ENCODE assay signal across 23 cellular contexts in genomic region chr10:118687472-118687871, GRCh38.
DNase-seq lines count a peak whose midpoint lies in the region; ATAC-seq, FAIRE-seq and TF ChIP-seq lines count a peak whose summit lies in the region.
"Had no signal": no experiment of that assay in that cellular context is flagged by ENCODE, and none has a peak within 500 bp of the region (broad histone marks: within the 10 kb centered on the region; RNA-seq: fewer than 3 reads in every experiment).

No MANE protein-coding gene starts in this region.

- H3K9me3 Mint-ChIP-seq in CD8-positive, alpha-beta T cell = no peaks in the 10 kb centered on the region
- H3K9me3 Mint-ChIP-seq in memory B cell = no peaks in the 10 kb centered on the region
- H3K9me3 Mint-ChIP-seq: T-cell had no signal

- no peak overlapping the region for H3K9ac ChIP-seq in mesenchymal stem cell (ENCODE audit: low read length)

- intact Hi-C loops in CD8-positive, alpha-beta T cell (cut with DNase I, micrococcal nuclease) = no loop called here

- H3K27ac Mint-ChIP-seq in CD8-positive, alpha-beta T cell = peak overlapping the region; percentile 8
- peak overlapping the region; percentile 2 for H3K27ac Mint-ChIP-seq in memory B cell

- no peak overlapping the region for H2BK120ac ChIP-seq in mesenchymal stem cell (ENCODE audit: low read depth, low read length)

- no peak overlapping the region for H3K4me3 Mint-ChIP-seq in CD8-positive, alpha-beta T cell
- H3K4me3 Mint-ChIP-seq in memory B cell = no peak overlapping the region
- H3K4me3 Mint-ChIP-seq: T-cell had no signal

- no peaks in the 10 kb centered on the region for H3K27me3 Mint-ChIP-seq in CD8-positive, alpha-beta T cell (ENCODE audit: low read depth)
- no peaks in the 10 kb centered on the region for H3K27me3 Mint-ChIP-seq in memory B cell
- H3K27me3 Mint-ChIP-seq: T-cell had no signal

- peaks cover 71% of the 10 kb centered on the region for H3K36me3 Mint-ChIP-seq in CD8-positive, alpha-beta T cell
- peaks cover 26% of the 10 kb centered on the region for H3K36me3 Mint-ChIP-seq in memory B cell

- ATAC-seq in CD8-positive, alpha-beta T cell = no peak
- peak; percentile 73 for ATAC-seq in GM21423 (IDR thresholded peaks at IDR 0.05; ENCODE audit: unreplicated experiment)
- no peak for ATAC-seq in memory B cell (ENCODE audit: low read depth)
- ATAC-seq: A549, Panc1, T-cell had no signal

- H3K79me1 ChIP-seq in mesenchymal stem cell (replicated peaks; ENCODE audit: low read length, poor library complexity, severe bottlenecking) = peaks cover 30% of the 10 kb centered on the region

- H2AK5ac ChIP-seq in mesenchymal stem cell (ENCODE audit: low read length, severe bottlenecking) = no peak overlapping the region

- peak; percentile 38 for FAIRE-seq in RCC 7860 (lab: Jason Lieb, UNC)
- FAIRE-seq: A549 had no signal

- H3K9me3 ChIP-seq in CD8-positive, alpha-beta T cell (ENCODE audit: low read length) = no peaks in the 10 kb centered on the region
- H3K9me3 ChIP-seq in mesenchymal stem cell (ENCODE audit: control insufficient read depth, low read length) = no peaks in the 10 kb centered on the region
- H3K9me3 ChIP-seq in suprapubic skin = no peaks in the 10 kb centered on the region
- H3K9me3 ChIP-seq: A549, BE2C, SJCRH30 had no signal

- H2BK15ac ChIP-seq in mesenchymal stem cell (ENCODE audit: low read depth, poor library complexity, severe bottlenecking) = no peak overlapping the region

- H3K36me3 ChIP-seq in CD8-positive, alpha-beta T cell (ENCODE audit: insufficient read depth, low read length) = peaks cover 13% of the 10 kb centered on the region
- peaks cover 8 to 72% of the 10 kb centered on the region in 2 experiments for H3K36me3 ChIP-seq in mesenchymal stem cell (ENCODE audit: control insufficient read depth in 1 of 2, insufficient read depth in 2 of 2, low read depth in 1 of 2, low read length in 2 of 2)
- H3K36me3 ChIP-seq in suprapubic skin = peaks cover 47% of the 10 kb centered on the region

- DNase-seq in CD8-positive, alpha-beta T cell = no peak
- DNase-seq in RCC 7860 (ENCODE audit: low spot score) (peak; percentile 8), memory B cell (ENCODE audit: low spot score in 2 of 2) (no peak), mesenchymal stem cell (no peak), foreskin fibroblast (no peak), NCI-H524 treated with DMSO at 0.1 percent for 48 hours (lab: John Stamatoyannopoulos, UW) (no peak), suprapubic skin (ENCODE audit: low spot score in 2 of 2) (no peak)
- DNase-seq: BE2C; COR-L47; DMS79 treated with DMSO at 0.1 percent for 48 hours; KG1; NCI-H1092; NCI-H1436; NCI-H187 treated with DMSO at 0.1 percent for 48 hours; NCI-H2107; NCI-H510A; NCI-H774; NK-92 treated with Interleukin-12 subunit alpha and Interleukin-12 subunit beta, amount 100 ng/mL, for 24 hours; SJCRH30; T-cell had no signal

- CTCF ChIA-PET in CD8-positive, alpha-beta T cell (lab: Charles Lee) = interaction anchor here (1.3 kb wide), 1 partner anchor 119 kb away, joined by 3 read pairs; no protein-coding TSS in a partner anchor

- H3K4me2 ChIP-seq in mesenchymal stem cell (ENCODE audit: low read length, poor library complexity, severe bottlenecking) = no peak overlapping the region
- H3K4me2 ChIP-seq: A549 had no signal

- H3K27me3 ChIP-seq in CD8-positive, alpha-beta T cell (ENCODE audit: insufficient read depth, low read length) = no peaks in the 10 kb centered on the region
- H3K27me3 ChIP-seq in mesenchymal stem cell (ENCODE audit: control insufficient read depth in 1 of 2, insufficient read depth in 1 of 2, low read length in 2 of 2) (no peaks in the 10 kb centered on the region), suprapubic skin (no peaks in the 10 kb centered on the region)
- H3K27me3 ChIP-seq: BE2C, SJCRH30 had no signal

- no peaks in the 10 kb centered on the region for H3K4me1 ChIP-seq in CD8-positive, alpha-beta T cell (ENCODE audit: insufficient read depth, low read length)
- peaks cover 2% of the 10 kb centered on the region for H3K4me1 ChIP-seq in mesenchymal stem cell (ENCODE audit: control insufficient read depth, insufficient read depth, low read depth, low read length)
- H3K4me1 ChIP-seq in suprapubic skin = no peaks in the 10 kb centered on the region
- H3K4me1 ChIP-seq: A549, SJCRH30 had no signal

- no peak overlapping the region for H2BK5ac ChIP-seq in mesenchymal stem cell (ENCODE audit: low read depth, low read length, poor library complexity, severe bottlenecking)

- no peak overlapping the region for H3K27ac ChIP-seq in CD8-positive, alpha-beta T cell (ENCODE audit: low read depth, low read length)
- H3K27ac ChIP-seq in mesenchymal stem cell (ENCODE audit: low read length, poor library complexity, severe bottlenecking) (no peak overlapping the region), suprapubic skin (no peak overlapping the region)
- H3K27ac ChIP-seq: A549, SJCRH30 had no signal

- peaks cover 2% of the 10 kb centered on the region for H3K4me1 Mint-ChIP-seq in CD8-positive, alpha-beta T cell (ENCODE audit: low read depth)
- peaks cover 6% of the 10 kb centered on the region for H3K4me1 Mint-ChIP-seq in memory B cell

- no peak overlapping the region for H4K91ac ChIP-seq in mesenchymal stem cell (ENCODE audit: low read length)

- H3K4me3 ChIP-seq in CD8-positive, alpha-beta T cell (ENCODE audit: low read depth, low read length) = no peak overlapping the region
- H3K4me3 ChIP-seq in mesenchymal stem cell (ENCODE audit: insufficient read depth in 1 of 2, low read depth in 1 of 2, low read length in 2 of 2) (no peak overlapping the region), foreskin fibroblast (ENCODE audit: low read depth in 1 of 2, low read length in 2 of 2) (no peak overlapping the region), suprapubic skin (no peak overlapping the region)
- H3K4me3 ChIP-seq: A549, SJCRH30 had no signal

- no peak overlapping the region for H3K23ac ChIP-seq in mesenchymal stem cell (ENCODE audit: low read length in 2 of 2)

- H4K8ac ChIP-seq in mesenchymal stem cell (ENCODE audit: low read length) = no peak overlapping the region

- TF ChIP-seq EP300 in suprapubic skin (IDR thresholded peaks at IDR 0.05) = no peak

- H3K18ac ChIP-seq in mesenchymal stem cell (ENCODE audit: low read depth in 1 of 2, low read length in 2 of 2) = no peak overlapping the region

- H2AFZ ChIP-seq in mesenchymal stem cell (ENCODE audit: low read depth, low read length) = no peak overlapping the region

- H3K14ac ChIP-seq in mesenchymal stem cell (ENCODE audit: low read length in 2 of 2) = no peak overlapping the region

- TF ChIP-seq POLR2A in suprapubic skin (IDR thresholded peaks at IDR 0.05) = no peak

- POLR2A ChIA-PET in CD8-positive, alpha-beta T cell (lab: Charles Lee) = no interaction called here

- no peak overlapping the region for H3K4ac ChIP-seq in mesenchymal stem cell (ENCODE audit: low read depth in 1 of 2, low read length in 2 of 2)

- peak overlapping the region in 1 of 2 experiments; percentile 50 for H2BK12ac ChIP-seq in mesenchymal stem cell (ENCODE audit: low read length in 2 of 2)

- TF ChIP-seq CTCF in CD8-positive, alpha-beta T cell (IDR thresholded peaks at IDR 0.05) = no peak
- TF ChIP-seq CTCF in foreskin fibroblast (IDR thresholded peaks at IDR 0.05; ENCODE audit: low read depth, low read length) (no peak), suprapubic skin (IDR thresholded peaks at IDR 0.05) (no peak)
